In genomic region chr1:5386371-5386770, GRCh38 we compare ENCODE assay signal across 19 cellular contexts.
DNase-seq lines count a peak whose midpoint lies in the region; ATAC-seq and TF ChIP-seq lines count a peak whose summit lies in the region.
"Had no signal": no experiment of that assay in that cellular context is flagged by ENCODE, and none has a peak within 500 bp of the region (broad histone marks: within the 10 kb centered on the region; RNA-seq: fewer than 3 reads in every experiment).

No MANE protein-coding gene starts in this region.

- TF ChIP-seq CTCF in heart left ventricle (IDR thresholded peaks at IDR 0.05) = no peak

- H3K36me3 ChIP-seq in heart left ventricle = no peaks in the 10 kb centered on the region
- H3K36me3 ChIP-seq: BE2C, BLaER1 had no signal

- H3K27ac ChIP-seq in right cardiac atrium (ENCODE audit: low read length) (no peak overlapping the region), heart left ventricle (no peak overlapping the region)
- H3K27ac ChIP-seq: BLaER1 had no signal

- ATAC-seq in right cardiac atrium (peak; percentile 42 to 79), heart left ventricle (no peak)

- H3K27me3 ChIP-seq in right cardiac atrium (ENCODE audit: control insufficient read depth, insufficient read depth) (no peaks in the 10 kb centered on the region), heart left ventricle (peaks cover 0 to 81% (median 9%) of the 10 kb centered on the region in 9 donors)
- H3K27me3 ChIP-seq: BE2C, BLaER1 had no signal

- no peak overlapping the region for H3K4me3 ChIP-seq in right cardiac atrium (ENCODE audit: low read length)
- H3K4me3 ChIP-seq in heart left ventricle = no peak overlapping the region
- H3K4me3 ChIP-seq: BLaER1 had no signal

- no peaks in the 10 kb centered on the region for H3K4me1 ChIP-seq in right cardiac atrium (ENCODE audit: control insufficient read depth, insufficient read depth, low read length)
- no peaks in the 10 kb centered on the region for H3K4me1 ChIP-seq in heart left ventricle
- H3K4me1 ChIP-seq: BE2C had no signal

- DNase-seq in activated effector memory CD4-positive, alpha-beta T cell treated with anti-CD3 and anti-CD28 coated beads, Interleukin-2, amount 50 U/mL, for 16 hours = peak; percentile 24
- DNase-seq in activated effector memory CD4-positive, alpha-beta T cell treated with Interleukin-2 at 50 U/mL for 16 hours = no peak
- DNase-seq in right cardiac atrium (peak in 2 of 3 donors; percentile 66 to 70), heart left ventricle (no peak), DMS79 treated with DMSO at 0.1 percent for 48 hours (lab: John Stamatoyannopoulos, UW) (peak; percentile 11), retina (peak; percentile 25), LoVo (ENCODE audit: low spot score) (no peak), DMS114 treated with DMSO at 0.1 percent for 48 hours (lab: John Stamatoyannopoulos, UW; ENCODE audit: unreplicated experiment) (no peak)
- DNase-seq: 8988T; ACHN; BE2C; C1 segment of cervical spinal cord; CD4-positive, alpha-beta memory T cell; CD4-positive, CD25-positive, alpha-beta regulatory T cell; CD8-positive, alpha-beta memory T cell; COR-L47; DMS 273 treated with DMSO at 0.1 percent for 48 hours; GF-D8 had no signal

- 58% methylated on average over 3 of the region's 3 CpGs for WGBS in right cardiac atrium
- 73 to 86% (median 77%) methylated on average over 3 of the region's 3 CpGs for WGBS in heart left ventricle, 4 donors

- H3K9me3 ChIP-seq in right cardiac atrium (ENCODE audit: control insufficient read depth, low read length) (no peaks in the 10 kb centered on the region), heart left ventricle (no peaks in the 10 kb centered on the region)
- H3K9me3 ChIP-seq: BE2C, BLaER1 had no signal

- no peak for TF ChIP-seq POLR2A in heart left ventricle (IDR thresholded peaks at IDR 0.05)

- intact Hi-C loops in right cardiac atrium (cut with DNase I) (loop anchor here in 1 of 4 donors (10.0 kb wide), 1 partner anchor 62 kb away; no protein-coding TSS in a partner anchor), heart left ventricle (cut with DNase I) (no loop called here)

Comparison
In these comparisons a context has a peak if more than half of its experiments do, and no peak if none do; other contexts are left out.
1. DNase-seq: peak in activated effector memory CD4-positive, alpha-beta T cell treated with anti-CD3 and anti-CD28 coated beads, Interleukin-2, amount 50 U/mL, for 16 hours (single experiment), right cardiac atrium (2 of 3), DMS79 treated with DMSO at 0.1 percent for 48 hours (single experiment) and retina (single experiment); none in activated effector memory CD4-positive, alpha-beta T cell treated with Interleukin-2 at 50 U/mL for 16 hours (single experiment), heart left ventricle (0 of 5), LoVo (single experiment) and DMS114 treated with DMSO at 0.1 percent for 48 hours (single experiment).
2. ATAC-seq: peak in right cardiac atrium (2 of 2); none in heart left ventricle (0 of 4).